Comparison of ENCODE assay signal across 8 cellular contexts in genomic region chr7:101153969-101154692, GRCh38. TPM values are rescaled to one million over a fixed set of nuclear protein-coding genes. Genes with fewer than 3 reads are reported as not detected.
DNase-seq lines count a peak whose midpoint lies in the region; ATAC-seq and TF ChIP-seq lines count a peak whose summit lies in the region.

Gene AP1S1 (plus strand): TSS chr7:101154476. CDS start chr7:101154515, 39 bp downstream.

- no peaks in the 10 kb centered on the region for H3K9me2 ChIP-seq in Loucy (replicated peaks; ENCODE audit: low read depth, low read length)

- peak within 1 kb of the TSS; percentile 26 to 89 for H3K27ac Mint-ChIP-seq in natural killer cell

- H3K27me3 ChIP-seq in Loucy (ENCODE audit: insufficient read depth, low read length, poor library complexity, severe bottlenecking): no peaks in the 10 kb centered on the region

- TF ChIP-seq CTCF in Loucy (conservative IDR thresholded peaks at IDR 0.05; ENCODE audit: low read length) (no peak), natural killer cell (IDR thresholded peaks at IDR 0.05) (no peak)

- peaks cover 6 to 11% of the 10 kb centered on the region in 2 donors for H3K4me1 Mint-ChIP-seq in natural killer cell

- H3K27me3 Mint-ChIP-seq in natural killer cell (ENCODE audit: low read depth in 2 of 2): peaks cover 9 to 10% of the 10 kb centered on the region in 2 donors

- peak within 1 kb of the TSS; percentile 96 for H3K9ac ChIP-seq in Loucy (ENCODE audit: low read depth, low read length, poor library complexity, severe bottlenecking)

- peak within 1 kb of the TSS; percentile 95 for H3K4me2 ChIP-seq in Loucy (ENCODE audit: low read depth, low read length, poor library complexity, severe bottlenecking)

- no peaks in the 10 kb centered on the region for H3K9me3 Mint-ChIP-seq in natural killer cell

- H4K20me1 ChIP-seq in Loucy (ENCODE audit: insufficient read depth, low read length, poor library complexity, severe bottlenecking): peaks cover 6% of the 10 kb centered on the region

- H3K9me3 ChIP-seq in Loucy (ENCODE audit: insufficient read depth, low read depth, low read length): no peaks in the 10 kb centered on the region

- H3K4me3 Mint-ChIP-seq in natural killer cell: peak within 1 kb of the TSS; percentile 91

- peak; percentile 77 to 95 (median 88) for ATAC-seq in natural killer cell

- H2AFZ ChIP-seq in Loucy (ENCODE audit: low read length): peak within 1 kb of the TSS; percentile 68

- TF ChIP-seq POLR2A in Raji (IDR thresholded peaks at IDR 0.05; ENCODE audit: insufficient read depth, low read depth, low read length): peak; percentile 61

- DNase-seq in DMS53 treated with DMSO at 0.1 percent for 48 hours (lab: John Stamatoyannopoulos, UW; ENCODE audit: unreplicated experiment): peak; percentile 98
- DNase-seq in GOT3 (lab: John Stamatoyannopoulos, UW): peak; percentile 76
- DNase-seq in activated T-helper 9 cell treated with anti-CD3 and anti-CD28 coated beads, Interleukin-2, amount 50 U/mL, for 16 hours (ENCODE audit: low read depth): peak; percentile 88
- peak; percentile 85 for DNase-seq in fibroblast of peridontal ligament (ENCODE audit: extremely low read depth)
- peak; percentile 71 for DNase-seq in natural killer cell
- peak; percentile 85 to 92 (median 88) for DNase-seq in stimulated activated naive CD4-positive, alpha-beta T cell (lab: John Stamatoyannopoulos, UW)

- H3K36me3 Mint-ChIP-seq in natural killer cell: no peaks in the 10 kb centered on the region

- no peaks in the 10 kb centered on the region for H3F3A ChIP-seq in Loucy (ENCODE audit: low read depth)

- H3K4me3 ChIP-seq in Loucy (ENCODE audit: low read length, poor library complexity, severe bottlenecking): peak within 1 kb of the TSS; percentile 88

- peaks cover 15% of the 10 kb centered on the region for H3K79me2 ChIP-seq in Loucy (ENCODE audit: insufficient read depth, low read length)

- H3K4me1 ChIP-seq in Loucy (ENCODE audit: insufficient read depth, low read length, poor library complexity, severe bottlenecking): peaks cover 7% of the 10 kb centered on the region

- intact Hi-C loops in natural killer cell (cut with micrococcal nuclease): no loop called here

- H3K36me3 ChIP-seq in Loucy (ENCODE audit: insufficient read depth, low read length): no peaks in the 10 kb centered on the region

RNA-seq across cellular contexts. Expression of gene AP1S1, which starts in this region (rescaled TPM):
- 1 to 10 TPM; 4.3 to 7.0 (median 5.0) TPM for total RNA-seq in natural killer cell

Comparison
In these comparisons a context has a peak if more than half of its experiments do, and no peak if none do; other contexts are left out.
1. Peak in every context shown above with its lines: DNase-seq, ATAC-seq and H3K4me3 ChIP-seq.